ENCODE assay signal across 14 cellular contexts in genomic region chr6:140071115-140071514, GRCh38.
DNase-seq lines count a peak whose midpoint lies in the region; ATAC-seq and FAIRE-seq lines count a peak whose summit lies in the region.
"Had no signal": no experiment of that assay in that cellular context is flagged by ENCODE, and none has a peak within 500 bp of the region (broad histone marks: within the 10 kb centered on the region; RNA-seq: fewer than 3 reads in every experiment).

No MANE protein-coding gene starts in this region.

- ATAC-seq in esophagus mucosa = no peak
- no peak for ATAC-seq in T-helper 17 cell
- ATAC-seq: mucosa of descending colon, T-cell had no signal

- H3K9me3 ChIP-seq in T-helper 17 cell (ENCODE audit: control insufficient read depth, low read length, poor library complexity, severe bottlenecking) = no peaks in the 10 kb centered on the region
- H3K9me3 ChIP-seq: mucosa of descending colon had no signal

- no peaks in the 10 kb centered on the region for H3K36me3 Mint-ChIP-seq in T-helper 17 cell (ENCODE audit: low read depth)
- H3K36me3 Mint-ChIP-seq: CD4-positive, CD25-positive, alpha-beta regulatory T cell; T-cell had no signal

- DNase-seq in A172 (ENCODE audit: low spot score) (peak; percentile 82), H4 (ENCODE audit: low spot score) (peak; percentile 46), astrocyte of the hippocampus (ENCODE audit: low read depth, low spot score) (peak; percentile 89), left kidney (ENCODE audit: low read depth, low spot score) (peak; percentile 27), T-helper 17 cell (no peak), frontal cortex (ENCODE audit: low spot score in 2 of 2) (no peak), caudate nucleus (lab: John Stamatoyannopoulos, UW) (no peak)
- DNase-seq: anterior cingulate cortex; CD4-positive, CD25-positive, alpha-beta regulatory T cell; stimulated activated CD4-positive, alpha-beta T cell treated with anti-CD3 and anti-CD28 coated beads, Interleukin-12 subunit alpha, Interleukin-12 subunit beta, amount 100 ng/mL, for 4 hours; T-cell had no signal

- no peak overlapping the region for H3K4me3 Mint-ChIP-seq in T-helper 17 cell
- H3K4me3 Mint-ChIP-seq: CD4-positive, CD25-positive, alpha-beta regulatory T cell; T-cell had no signal

- FAIRE-seq in frontal cortex (lab: Jason Lieb, UNC) = no peak
- FAIRE-seq: GM12891 had no signal

- no peaks in the 10 kb centered on the region for H3K4me1 Mint-ChIP-seq in T-helper 17 cell
- H3K4me1 Mint-ChIP-seq: CD4-positive, CD25-positive, alpha-beta regulatory T cell; T-cell had no signal

- H3K27ac Mint-ChIP-seq in T-helper 17 cell = no peak overlapping the region
- H3K27ac Mint-ChIP-seq: CD4-positive, CD25-positive, alpha-beta regulatory T cell; T-cell had no signal

- peaks cover 16% of the 10 kb centered on the region for H3K27me3 Mint-ChIP-seq in T-helper 17 cell
- H3K27me3 Mint-ChIP-seq: CD4-positive, CD25-positive, alpha-beta regulatory T cell had no signal

- H3K27ac ChIP-seq in caudate nucleus (ENCODE audit: low read depth, low read length) = no peak overlapping the region

Comparison
In these comparisons a context has a peak if more than half of its experiments do, and no peak if none do; other contexts are left out.
1. DNase-seq: peak in A172 (single experiment), H4 (single experiment), astrocyte of the hippocampus (single experiment) and left kidney (single experiment); none in T-helper 17 cell (0 of 3), frontal cortex (0 of 2) and caudate nucleus (0 of 61).